ENCODE assay signal across 20 cellular contexts in genomic region chr5:60369391-60369790, GRCh38.
DNase-seq lines count a peak whose midpoint lies in the region; ATAC-seq, FAIRE-seq and TF ChIP-seq lines count a peak whose summit lies in the region.
"Had no signal": no experiment of that assay in that cellular context is flagged by ENCODE, and none has a peak within 500 bp of the region (broad histone marks: within the 10 kb centered on the region; RNA-seq: fewer than 3 reads in every experiment).

No MANE protein-coding gene starts in this region.

- intact Hi-C loops in IMR-90 (cut with micrococcal nuclease): no loop called here

- H2AK9ac ChIP-seq in IMR-90 (replicated peaks; ENCODE audit: low read depth, low read length, poor library complexity): no peak overlapping the region

- DNase-seq in IMR-90: no peak
- DNase-seq in H1 (ENCODE audit: low read depth in 1 of 2, low spot score in 2 of 2): no peak
- DNase-seq in putamen (ENCODE audit: low spot score): no peak
- DNase-seq: AML-193; Caco-2; Calu3; CD4-positive, alpha-beta T cell; CD8-positive, alpha-beta T cell; DMS79 treated with DMSO at 0.1 percent for 48 hours; GF-D8 had no signal

- H4K20me1 ChIP-seq in IMR-90 (ENCODE audit: insufficient read depth, low read length) (no peaks in the 10 kb centered on the region), H1 (replicated peaks in 1 of 2; ENCODE audit: control insufficient read depth in 1 of 2, insufficient read depth in 2 of 2, low read length in 2 of 2) (no peaks in the 10 kb centered on the region)
- H4K20me1 ChIP-seq: BLaER1 treated with 17β-estradiol and CSF1 and Interleukin-3, amounts not matched to agents 10 nM and 100 nM had no signal

- H3K56ac ChIP-seq in IMR-90 (ENCODE audit: extremely low read depth, insufficient read depth, low read length) (no peak overlapping the region), H1 (replicated peaks; ENCODE audit: insufficient read length, low read depth, low read length) (no peak overlapping the region)

- H3K27ac ChIP-seq in 22Rv1 (peak overlapping the region; percentile 13; the same call in 1 of the 2 replicates), IMR-90 (ENCODE audit: insufficient read depth, low read length) (no peak overlapping the region), H1 (ENCODE audit: low read depth, low read length) (no peak overlapping the region)
- H3K27ac ChIP-seq: A549; BLaER1 treated with 17β-estradiol and CSF1 and Interleukin-3, amounts not matched to agents 10 nM and 100 nM; C4-2B had no signal

- CTCF ChIA-PET in IMR-90 (lab: Yijun Ruan, JAX) (interaction anchor here (0.6 kb wide), 1 partner anchor 1133 kb away, joined by 3 read pairs; no protein-coding TSS in a partner anchor), H1 (lab: Charles Lee; ENCODE audit: partially characterized antibody) (interaction anchor here (0.8 kb wide), 1 partner anchor 64 kb away, joined by 3 read pairs; no protein-coding TSS in a partner anchor)

- H2AFZ ChIP-seq in IMR-90 (replicated peaks; ENCODE audit: low read length, poor library complexity) (peak overlapping the region; percentile 21), H1 (ENCODE audit: low read length) (no peak overlapping the region)

- POLR2A ChIA-PET in IMR-90 (lab: Charles Lee; ENCODE audit: unreplicated experiment) (no interaction called here), H1 (lab: Charles Lee; ENCODE audit: partially characterized antibody) (no interaction called here)

- H3K79me1 ChIP-seq in IMR-90 (ENCODE audit: low read depth in 1 of 2, low read length in 2 of 2) (no peaks in the 10 kb centered on the region), H1 (ENCODE audit: low read depth, low read length) (no peaks in the 10 kb centered on the region)

- H3K9ac ChIP-seq in IMR-90 (ENCODE audit: low read depth, low read length) (no peak overlapping the region), H1 (replicated peaks in 1 of 4; ENCODE audit: extremely low read depth in 1 of 4, low read depth in 3 of 4, low read length in 3 of 4) (no peak overlapping the region)
- H3K9ac ChIP-seq: BLaER1 treated with 17β-estradiol and CSF1 and Interleukin-3, amounts not matched to agents 10 nM and 100 nM had no signal

- H3K36me3 ChIP-seq in IMR-90 (ENCODE audit: control insufficient read depth, insufficient read depth, low read length) (no peaks in the 10 kb centered on the region), H1 (ENCODE audit: control insufficient read depth in 2 of 4, insufficient read depth in 4 of 4, low read length in 3 of 4) (no peaks in the 10 kb centered on the region)
- H3K36me3 ChIP-seq: BLaER1 treated with 17β-estradiol and CSF1 and Interleukin-3, amounts not matched to agents 10 nM and 100 nM had no signal

- H4K8ac ChIP-seq in IMR-90 (ENCODE audit: low read depth in 2 of 2, low read length in 2 of 2) (no peak overlapping the region), H1 (ENCODE audit: extremely low read depth, insufficient read depth, low read length) (no peak overlapping the region)

- H3K4me2 ChIP-seq in IMR-90 (ENCODE audit: low read depth, low read length): no peak overlapping the region
- H3K4me2 ChIP-seq in H1 (ENCODE audit: insufficient read depth in 1 of 2, low read depth in 2 of 2, low read length in 2 of 2): no peak overlapping the region
- H3K4me2 ChIP-seq: A549; BLaER1 treated with 17β-estradiol and CSF1 and Interleukin-3, amounts not matched to agents 10 nM and 100 nM had no signal

- TF ChIP-seq EP300 in H1 (IDR thresholded peaks at IDR 0.05; ENCODE audit: borderline replicate concordance in 1 of 2, low read depth in 2 of 2, low read length in 2 of 2): no peak

- H2BK20ac ChIP-seq in IMR-90 (ENCODE audit: low read depth, low read length): no peak overlapping the region
- H2BK20ac ChIP-seq in H1 (ENCODE audit: low read length): no peak overlapping the region

- no peaks in the 10 kb centered on the region for H3K79me2 ChIP-seq in H1 (ENCODE audit: control insufficient read depth in 1 of 2, insufficient read depth in 2 of 2, low read length in 2 of 2)

- H3K27me3 ChIP-seq in IMR-90 (ENCODE audit: control insufficient read depth, insufficient read depth, low read length): no peaks in the 10 kb centered on the region
- H3K27me3 ChIP-seq in H1 (replicated peaks in 1 of 4; ENCODE audit: control insufficient read depth in 3 of 4, extremely low read depth in 1 of 4, insufficient read depth in 3 of 4, low read length in 3 of 4): no peaks in the 10 kb centered on the region
- H3K27me3 ChIP-seq: BLaER1 treated with 17β-estradiol and CSF1 and Interleukin-3, amounts not matched to agents 10 nM and 100 nM had no signal

- TF ChIP-seq RAD21 in IMR-90 (IDR thresholded peaks at IDR 0.05; ENCODE audit: low read length) (no peak), H1 (IDR thresholded peaks at IDR 0.05 in 1 of 2, conservative IDR thresholded peaks at IDR 0.05 in 1 of 2; ENCODE audit: low read depth in 2 of 2, low read length in 2 of 2) (no peak)

- no peaks in the 10 kb centered on the region for H3K9me3 ChIP-seq in IMR-90 (ENCODE audit: control insufficient read depth, insufficient read depth, low read length)
- no peaks in the 10 kb centered on the region for H3K9me3 ChIP-seq in H1 (ENCODE audit: insufficient read depth in 2 of 2, low read depth in 1 of 2, low read length in 1 of 2)
- H3K9me3 ChIP-seq: A549; BLaER1 treated with 17β-estradiol and CSF1 and Interleukin-3, amounts not matched to agents 10 nM and 100 nM; Caco-2 had no signal

- dilution Hi-C loops in IMR-90 (cut with HindIII; ENCODE audit: low sequenced_read_pairs, unreplicated experiment): no loop called here

- TF ChIP-seq CTCF in 22Rv1 (IDR thresholded peaks at IDR 0.05) (no peak), IMR-90 (conservative IDR thresholded peaks at IDR 0.05; ENCODE audit: low read depth, low read length) (no peak), H1 (IDR thresholded peaks at IDR 0.05; ENCODE audit: control extremely low read depth in 1 of 3, insufficient read depth in 1 of 3, low read depth in 1 of 3, low read length in 3 of 3) (no peak)

- H3K4me3 ChIP-seq in IMR-90 (ENCODE audit: insufficient read depth, low read depth, low read length) (no peak overlapping the region), H1 (ENCODE audit: extremely low read depth in 1 of 4, insufficient read depth in 2 of 4, low read depth in 3 of 4, low read length in 4 of 4) (no peak overlapping the region)
- H3K4me3 ChIP-seq: A549; BLaER1 treated with 17β-estradiol and CSF1 and Interleukin-3, amounts not matched to agents 10 nM and 100 nM had no signal

- no peak overlapping the region for H2BK15ac ChIP-seq in IMR-90 (ENCODE audit: low read depth, low read length)
- no peak overlapping the region for H2BK15ac ChIP-seq in H1 (ENCODE audit: low read length)

- no peak for FAIRE-seq in H1 (lab: Jason Lieb, UNC)
- FAIRE-seq: A549, D721Med, G401.6, GM12891, GM19239 had no signal

- H3K14ac ChIP-seq in IMR-90 (replicated peaks; ENCODE audit: low read depth, low read length) (no peak overlapping the region), H1 (ENCODE audit: insufficient read length) (no peak overlapping the region)

- no peaks in the 10 kb centered on the region for H3K23me2 ChIP-seq in H1 (ENCODE audit: low read depth, low read length)

- in situ Hi-C loops in IMR-90 (cut with MboI; ENCODE audit: low sequenced_read_pairs): no loop called here

- H2AK5ac ChIP-seq in IMR-90 (ENCODE audit: low read depth, low read length) (no peak overlapping the region), H1 (ENCODE audit: low read depth, low read length) (0 out of 2 replicates have a peak overlapping the region, but pooled peaks have one; percentile 40)

- H3K4ac ChIP-seq in IMR-90 (ENCODE audit: low read depth, low read length) (no peak overlapping the region), H1 (replicated peaks; ENCODE audit: insufficient read length, low read depth, low read length) (no peak overlapping the region)

- BruUV-seq in IMR-90 (replicated peaks; lab: Mats Ljungman, UMichigan): no TSS peak

- no peak for ATAC-seq in IMR-90 (ENCODE audit: low read depth)
- ATAC-seq in HG03135 (IDR thresholded peaks at IDR 0.05; ENCODE audit: unreplicated experiment): no peak
- ATAC-seq in GM21737 (IDR thresholded peaks at IDR 0.05; ENCODE audit: unreplicated experiment): no peak
- ATAC-seq: A549; CD8-positive, alpha-beta T cell had no signal

- H4K5ac ChIP-seq in IMR-90 (ENCODE audit: low read depth, low read length): no peak overlapping the region
- no peak overlapping the region for H4K5ac ChIP-seq in H1 (ENCODE audit: insufficient read length, low read depth, low read length)

- no peak overlapping the region for H3K18ac ChIP-seq in IMR-90 (ENCODE audit: low read depth, low read length)
- no peak overlapping the region for H3K18ac ChIP-seq in H1 (ENCODE audit: extremely low read depth, low read length)

- H2BK12ac ChIP-seq in H1 (ENCODE audit: low read depth, low read length): no peak overlapping the region

- no peak overlapping the region for H4K91ac ChIP-seq in IMR-90 (ENCODE audit: insufficient read depth, low read depth, low read length)
- no peak overlapping the region for H4K91ac ChIP-seq in H1 (replicated peaks; ENCODE audit: insufficient read length, low read length)

- H3K4me1 ChIP-seq in IMR-90 (ENCODE audit: control insufficient read depth, insufficient read depth, low read length) (no peaks in the 10 kb centered on the region), H1 (replicated peaks in 1 of 4; ENCODE audit: control insufficient read depth in 3 of 4, insufficient read depth in 4 of 4, low read length in 3 of 4) (no peaks in the 10 kb centered on the region)
- H3K4me1 ChIP-seq: BLaER1 treated with 17β-estradiol and CSF1 and Interleukin-3, amounts not matched to agents 10 nM and 100 nM; Caco-2 had no signal

- H2BK120ac ChIP-seq in IMR-90 (ENCODE audit: low read depth, low read length) (no peak overlapping the region), H1 (replicated peaks; ENCODE audit: low read depth, low read length) (no peak overlapping the region)

- TF ChIP-seq POLR2A in IMR-90 (IDR thresholded peaks at IDR 0.05; ENCODE audit: low read depth, low read length) (no peak), H1 (IDR thresholded peaks at IDR 0.05; ENCODE audit: control extremely low read depth in 1 of 2, low read depth in 2 of 2, low read length in 2 of 2) (no peak)

- no CpG with 5 or more reads among the region's 4 CpGs for WGBS in IMR-90 (ENCODE audit: extremely low coverage in 2 of 2, insufficient read length in 1 of 2), 2 experiments
- WGBS in H1 (ENCODE audit: extremely low coverage in 1 of 2, insufficient coverage in 1 of 2, insufficient read length in 1 of 2, insufficient replicate concordance in 2 of 2, low coverage in 1 of 2, low lambda C conversion rate in 2 of 2, missing lambda C conversion rate in 1 of 2), 2 experiments: 92% methylated on average over 4 of the region's 4 CpGs; no CpG with 5 or more reads in 1 of the 2 experiments

- no peak overlapping the region for H2BK5ac ChIP-seq in IMR-90 (ENCODE audit: low read depth, low read length, poor library complexity, severe bottlenecking)
- H2BK5ac ChIP-seq in H1 (ENCODE audit: low read depth, low read length): no peak overlapping the region

- H3K9me1 ChIP-seq in IMR-90 (ENCODE audit: insufficient read depth, low read length): no peaks in the 10 kb centered on the region

- no peak overlapping the region for H3K23ac ChIP-seq in IMR-90 (ENCODE audit: low read depth, low read length)
- H3K23ac ChIP-seq in H1 (ENCODE audit: insufficient read length): no peak overlapping the region

TF ChIP-seq in H1, 55 proteins besides CTCF, POLR2A, EP300 and RAD21 (continues in another document):
- no peak for TF ChIP-seq CHD1 (IDR thresholded peaks at IDR 0.05; ENCODE audit: low read depth, low read length)
- no peak for TF ChIP-seq JUN (IDR thresholded peaks at IDR 0.05; ENCODE audit: low read depth, low read length)
